ENCODE assay signal across 12 cellular contexts in genomic region chr10:102154466-102155116, GRCh38. TPM values are rescaled to one million over a fixed set of nuclear protein-coding genes. Genes with fewer than 3 reads are reported as not detected.
A peak's percentile ranks its signal among the peaks of the same experiment; 100 is the strongest.
DNase-seq lines count a peak whose midpoint lies in the region; ATAC-seq, FAIRE-seq and TF ChIP-seq lines count a peak whose summit lies in the region.
"Had no signal": no experiment of that assay in that cellular context is flagged by ENCODE, and none has a peak within 500 bp of the region (broad histone marks: within the 10 kb centered on the region; RNA-seq: fewer than 3 reads in every experiment).

No MANE protein-coding gene starts in this region.

- H3K9me3 Mint-ChIP-seq in immature natural killer cell, result no peaks in the 10 kb centered on the region
- H3K9me3 Mint-ChIP-seq: IgD-negative memory B cell had no signal

- H3K4me3 ChIP-seq in A549, result no peak overlapping the region
- H3K4me3 ChIP-seq: coronary artery, SJSA1 had no signal

- no peak for TF ChIP-seq POLR2A in A549 (IDR thresholded peaks at IDR 0.05; ENCODE audit: low read length)

- ATAC-seq in A549, result no peak

- H3K27ac Mint-ChIP-seq in immature natural killer cell, result peak overlapping the region; percentile 55 to 82 (median 69)

- CTCF ChIA-PET in A549 (lab: Yijun Ruan, JAX), result interaction anchor here (0.8 to 6.8 kb wide), 6 partner anchors 14 to 268 kb away, joined by 3 to 36 read pairs (median 8); partner anchors contain the start of gene PPRC1

- H3K4me1 ChIP-seq in A549, result peaks cover 28% of the 10 kb centered on the region

- no peaks in the 10 kb centered on the region for H3K9me3 ChIP-seq in A549
- H3K9me3 ChIP-seq: SJSA1 had no signal

- no peak for DNase-seq in A549 (ENCODE audit: low read depth in 1 of 2, low spot score in 1 of 2)
- DNase-seq in COLO668 (lab: John Stamatoyannopoulos, UW; ENCODE audit: unreplicated experiment), result peak; percentile 9
- DNase-seq in immature natural killer cell, result no peak
- DNase-seq in HCEC 1CT, result no peak
- DNase-seq in NCI-H524 (lab: John Stamatoyannopoulos, UW), result no peak
- no peak for DNase-seq in DMS79 (lab: John Stamatoyannopoulos, UW)
- no peak for DNase-seq in iPS-NIHi7 (ENCODE audit: extremely low spot score)
- DNase-seq: stimulated activated CD4-positive, alpha-beta T cell treated with anti-CD3 and anti-CD28 coated beads, Interleukin-4, amount 100 ng/mL, for 1 hour had no signal

- TF ChIP-seq RAD21 in A549 (conservative IDR thresholded peaks at IDR 0.05 in 1 of 2, IDR thresholded peaks at IDR 0.05 in 1 of 2), result no peak

- WGBS in A549 (ENCODE audit: missing lambda C conversion rate), result 92% methylated on average over 11 of the region's 11 CpGs

- POLR2A ChIA-PET in A549 (lab: Yijun Ruan, JAX), result interaction anchor here (0.9 kb wide), 1 partner anchor 20 kb away, joined by 5 read pairs; no protein-coding TSS in a partner anchor

- TF ChIP-seq CTCF in A549 (IDR thresholded peaks at IDR 0.05), result no peak
- TF ChIP-seq CTCF in VCaP (conservative IDR thresholded peaks at IDR 0.05), result no peak

- H3K4me1 Mint-ChIP-seq in immature natural killer cell, result peaks cover 31 to 34% of the 10 kb centered on the region in 2 donors

- H3K4me3 Mint-ChIP-seq in immature natural killer cell, result peak overlapping the region; percentile 13 to 55 (median 51)

- no peak for TF ChIP-seq EP300 in A549 (IDR thresholded peaks at IDR 0.05)

- no peak for FAIRE-seq in A549 (lab: Jason Lieb, UNC)

- H3K27me3 Mint-ChIP-seq in immature natural killer cell (ENCODE audit: low read depth in 3 of 3), result peaks cover 0 to 10% (median 7%) of the 10 kb centered on the region in 3 donors

- peaks cover 7 to 26% (median 12%) of the 10 kb centered on the region in 3 donors for H3K36me3 Mint-ChIP-seq in immature natural killer cell

- H3K27ac ChIP-seq in A549 (no peak overlapping the region), VCaP (peak overlapping the region; percentile 94)
- H3K27ac ChIP-seq: coronary artery, SJSA1 had no signal

- H3K4me2 ChIP-seq in A549, result peak overlapping the region; percentile 94

TF ChIP-seq in A549, 52 proteins besides CTCF, POLR2A, EP300 and RAD21:
- TF ChIP-seq EHF (CRISPR knock-in tag; IDR thresholded peaks at IDR 0.05) (no peak), JUN (IDR thresholded peaks at IDR 0.05) (no peak), MAX (IDR thresholded peaks at IDR 0.05) (no peak), RCOR1 (IDR thresholded peaks at IDR 0.05; ENCODE audit: low read depth, low read length) (no peak)

RNA-seq across cellular contexts. Expression of gene NOLC1, which starts 2.4 kb away (rescaled TPM):
- polyA plus RNA-seq in A549 (2011; rRNA removed) (128 and 188 TPM in 2 replicates), A549 (2017; fragmentation: RNase III; extraction: RNeasy Plus Mini Kit Qiagen cat#74134 plus additional on column Dnase treatment) (123 to 155 TPM (median 129 TPM) in 3 replicates), immature natural killer cell (10 to 100 TPM; 15.1 to 80.4 (median 29.4) TPM)
- polyA plus RNA-seq in A549 (2012; cell fraction: cytosol; rRNA removed), result 98.0 and 113 TPM in 2 replicates
- polyA plus RNA-seq in A549 (2012; cell fraction: nucleus; rRNA removed), result 76.9 and 103 TPM in 2 replicates
- polyA minus RNA-seq in A549 (2011; rRNA and poly(A)+ RNA removed), result 65.4 and 65.9 TPM in 2 replicates

RNA-seq across cellular contexts. Expression of gene PPRC1, which starts 21.8 kb away (rescaled TPM):
- polyA plus RNA-seq in A549 (2011; rRNA removed) (27.0 and 34.1 TPM in 2 replicates), A549 (2017; fragmentation: RNase III; extraction: RNeasy Plus Mini Kit Qiagen cat#74134 plus additional on column Dnase treatment) (43.9 to 49.1 TPM (median 44.1 TPM) in 3 replicates), immature natural killer cell (10 to 100 TPM in 1 of 3 donors, 1 to 10 TPM in 2; 3.8 to 10.9 (median 7.5) TPM)
- polyA plus RNA-seq in A549 (2012; cell fraction: cytosol; rRNA removed), result 42.6 and 53.3 TPM in 2 replicates
- polyA plus RNA-seq in A549 (2012; cell fraction: nucleus; rRNA removed), result 149 and 152 TPM in 2 replicates
- 59.6 and 71.3 TPM in 2 replicates for polyA minus RNA-seq in A549 (2011; rRNA and poly(A)+ RNA removed)

RNA-seq across cellular contexts. Expression of gene LDB1, which starts 34.4 kb away (rescaled TPM):
- polyA plus RNA-seq in A549 (2011; rRNA removed), result 47.0 and 47.5 TPM in 2 replicates
- polyA plus RNA-seq in A549 (2012; cell fraction: cytosol; rRNA removed), result 47.6 and 55.4 TPM in 2 replicates
- polyA plus RNA-seq in A549 (2012; cell fraction: nucleus; rRNA removed), result 145 and 151 TPM in 2 replicates
- polyA plus RNA-seq in A549 (2017; fragmentation: RNase III; extraction: RNeasy Plus Mini Kit Qiagen cat#74134 plus additional on column Dnase treatment), result 33.3 to 37.3 TPM (median 37.2 TPM) in 3 replicates
- 63.4 and 69.4 TPM in 2 replicates for polyA minus RNA-seq in A549 (2011; rRNA and poly(A)+ RNA removed)
- polyA plus RNA-seq in immature natural killer cell, result 10 to 100 TPM in 2 of 3 donors, 1 to 10 TPM in 1; 5.5 to 24.8 (median 24.2) TPM
